19 cellular contexts compared by ENCODE assay signal in genomic region chr6:13099771-13100170, GRCh38.
DNase-seq lines count a peak whose midpoint lies in the region; ATAC-seq and TF ChIP-seq lines count a peak whose summit lies in the region.
"Had no signal": no experiment of that assay in that cellular context is flagged by ENCODE, and none has a peak within 500 bp of the region (broad histone marks: within the 10 kb centered on the region; RNA-seq: fewer than 3 reads in every experiment).

No MANE protein-coding gene starts in this region.

- H3K36me3 ChIP-seq in body of pancreas (replicated peaks in 1 of 2; ENCODE audit: insufficient read depth in 1 of 2, low read depth in 2 of 2) (no peaks in the 10 kb centered on the region), neural progenitor cell (no peaks in the 10 kb centered on the region)
- H3K36me3 ChIP-seq in CD8-positive, alpha-beta T cell (ENCODE audit: insufficient read depth, low read length): no peaks in the 10 kb centered on the region
- H3K36me3 ChIP-seq: gastrocnemius medialis, thyroid gland had no signal

- H3K4me1 Mint-ChIP-seq in neural progenitor cell: peaks cover 30% of the 10 kb centered on the region
- no peaks in the 10 kb centered on the region for H3K4me1 Mint-ChIP-seq in CD8-positive, alpha-beta T cell (ENCODE audit: low read depth)
- H3K4me1 Mint-ChIP-seq: activated CD4-positive, alpha-beta T cell treated with anti-CD3 and anti-CD28 coated beads, Interleukin-2, amount 10 ng/mL, durations not matched to agents 7 days and 5 days; immature natural killer cell had no signal

- H3K27me3 ChIP-seq in body of pancreas (no peaks in the 10 kb centered on the region), neural progenitor cell (no peaks in the 10 kb centered on the region)
- H3K27me3 ChIP-seq in CD8-positive, alpha-beta T cell (ENCODE audit: insufficient read depth, low read length): no peaks in the 10 kb centered on the region
- H3K27me3 ChIP-seq: dorsolateral prefrontal cortex, gastrocnemius medialis, thyroid gland had no signal

- H3K9me3 Mint-ChIP-seq in neural progenitor cell: no peaks in the 10 kb centered on the region
- H3K9me3 Mint-ChIP-seq in CD8-positive, alpha-beta T cell: no peaks in the 10 kb centered on the region
- H3K9me3 Mint-ChIP-seq: activated CD4-positive, alpha-beta T cell treated with anti-CD3 and anti-CD28 coated beads, Interleukin-2, amount 10 ng/mL, durations not matched to agents 7 days and 5 days; activated T-helper 1 cell treated with anti-CD3 and anti-CD28 coated beads, Interleukin-12 subunit alpha, Interleukin-12 subunit beta, Interleukin-2, Interleukin-4 antibody, amounts not matched to agents 30 ng/mL and 10 ng/mL and 1 ng/mL, durations not matched to agents 14 hours and 24 hours and 36 hours; GM23338; immature natural killer cell had no signal

- H3K4me1 ChIP-seq in body of pancreas (peaks cover 57% of the 10 kb centered on the region), neural progenitor cell (peaks cover 30% of the 10 kb centered on the region)
- H3K4me1 ChIP-seq in CD8-positive, alpha-beta T cell (ENCODE audit: insufficient read depth, low read length): no peaks in the 10 kb centered on the region
- H3K4me1 ChIP-seq: gastrocnemius medialis had no signal

- H3K4me3 Mint-ChIP-seq in neural progenitor cell: no peak overlapping the region
- H3K4me3 Mint-ChIP-seq in CD8-positive, alpha-beta T cell: no peak overlapping the region
- H3K4me3 Mint-ChIP-seq: activated CD4-positive, alpha-beta T cell treated with anti-CD3 and anti-CD28 coated beads, Interleukin-2, amount 10 ng/mL, durations not matched to agents 7 days and 5 days; activated T-helper 1 cell treated with anti-CD3 and anti-CD28 coated beads, Interleukin-12 subunit alpha, Interleukin-12 subunit beta, Interleukin-2, Interleukin-4 antibody, amounts not matched to agents 30 ng/mL and 10 ng/mL and 1 ng/mL, durations not matched to agents 14 hours and 24 hours and 36 hours; GM23338; immature natural killer cell had no signal

- DNase-seq in SIG-M5 treated with dmso at 0.1 percent for 504 hours (lab: John Stamatoyannopoulos, UW; ENCODE audit: unreplicated experiment) (peak; percentile 5), SIG-M5 (lab: John Stamatoyannopoulos, UW) (no peak), body of pancreas (no peak), neural progenitor cell (ENCODE audit: low spot score) (no peak)
- peak; percentile 6 for DNase-seq in Jurkat, Clone E6-1 (ENCODE audit: low read depth, low spot score)
- no peak for DNase-seq in CD8-positive, alpha-beta T cell
- DNase-seq: activated CD4-positive, alpha-beta T cell treated with anti-CD3 and anti-CD28 coated beads, Interleukin-2, amount 10 ng/mL, durations not matched to agents 7 days and 5 days; aorta; DMS79; dorsolateral prefrontal cortex; gastrocnemius medialis; immature natural killer cell; mucosa of descending colon; MV-4-11; thyroid gland had no signal

- H3K27ac ChIP-seq in body of pancreas (no peak overlapping the region), neural progenitor cell (no peak overlapping the region)
- no peak overlapping the region for H3K27ac ChIP-seq in CD8-positive, alpha-beta T cell (ENCODE audit: low read depth, low read length)
- H3K27ac ChIP-seq: dorsolateral prefrontal cortex, gastrocnemius medialis, thyroid gland had no signal

- H3K27ac Mint-ChIP-seq in neural progenitor cell: no peak overlapping the region
- H3K27ac Mint-ChIP-seq in CD8-positive, alpha-beta T cell: no peak overlapping the region
- H3K27ac Mint-ChIP-seq: activated CD4-positive, alpha-beta T cell treated with anti-CD3 and anti-CD28 coated beads, Interleukin-2, amount 10 ng/mL, durations not matched to agents 7 days and 5 days; activated T-helper 1 cell treated with anti-CD3 and anti-CD28 coated beads, Interleukin-12 subunit alpha, Interleukin-12 subunit beta, Interleukin-2, Interleukin-4 antibody, amounts not matched to agents 30 ng/mL and 10 ng/mL and 1 ng/mL, durations not matched to agents 14 hours and 24 hours and 36 hours; GM23338; immature natural killer cell had no signal

- intact Hi-C loops in body of pancreas (cut with DNase I): no loop called here
- intact Hi-C loops in CD8-positive, alpha-beta T cell (cut with DNase I, micrococcal nuclease): no loop called here

- no peaks in the 10 kb centered on the region for H3K36me3 Mint-ChIP-seq in neural progenitor cell
- no peaks in the 10 kb centered on the region for H3K36me3 Mint-ChIP-seq in CD8-positive, alpha-beta T cell
- H3K36me3 Mint-ChIP-seq: immature natural killer cell had no signal

- ATAC-seq in body of pancreas: no peak
- ATAC-seq in HG03045 (IDR thresholded peaks at IDR 0.05; ENCODE audit: unreplicated experiment): no peak
- ATAC-seq in GM21737 (IDR thresholded peaks at IDR 0.05; ENCODE audit: unreplicated experiment): no peak
- ATAC-seq in CD8-positive, alpha-beta T cell: no peak
- ATAC-seq: gastrocnemius medialis, GM23338, mucosa of descending colon had no signal

- TF ChIP-seq POLR2A in body of pancreas (IDR thresholded peaks at IDR 0.05): no peak

- H3K4me3 ChIP-seq in Jurkat, Clone E6-1 (ENCODE audit: low read length): no peak overlapping the region
- no peak overlapping the region for H3K4me3 ChIP-seq in body of pancreas
- no peak overlapping the region for H3K4me3 ChIP-seq in neural progenitor cell
- no peak overlapping the region for H3K4me3 ChIP-seq in CD8-positive, alpha-beta T cell (ENCODE audit: low read depth, low read length)
- H3K4me3 ChIP-seq: dorsolateral prefrontal cortex, gastrocnemius medialis, GM23338, mucosa of descending colon, thyroid gland had no signal

- TF ChIP-seq CTCF in body of pancreas (IDR thresholded peaks at IDR 0.05) (peak in 4 of 7 experiments; percentile 5 to 21 (median 8)), neural progenitor cell (IDR thresholded peaks at IDR 0.05) (peak; percentile 40)
- TF ChIP-seq CTCF in CD8-positive, alpha-beta T cell (IDR thresholded peaks at IDR 0.05): no peak

- no peaks in the 10 kb centered on the region for H3F3A ChIP-seq in neural progenitor cell (ENCODE audit: low read depth)

- H3K4me2 ChIP-seq in neural progenitor cell: no peak overlapping the region
- H3K4me2 ChIP-seq: GM23338 had no signal

- no peak overlapping the region for H3K9ac ChIP-seq in neural progenitor cell

- H3K9me3 ChIP-seq in body of pancreas: no peaks in the 10 kb centered on the region
- H3K9me3 ChIP-seq in neural progenitor cell (ENCODE audit: low read depth): no peaks in the 10 kb centered on the region
- no peaks in the 10 kb centered on the region for H3K9me3 ChIP-seq in CD8-positive, alpha-beta T cell (ENCODE audit: low read length)
- H3K9me3 ChIP-seq: gastrocnemius medialis, mucosa of descending colon, thyroid gland had no signal

- CTCF ChIA-PET in CD8-positive, alpha-beta T cell (lab: Charles Lee): no interaction called here

- no peaks in the 10 kb centered on the region for H3K79me2 ChIP-seq in neural progenitor cell (ENCODE audit: low read depth)

- no peaks in the 10 kb centered on the region for H4K20me1 ChIP-seq in neural progenitor cell (ENCODE audit: low read depth)

- POLR2A ChIA-PET in CD8-positive, alpha-beta T cell (lab: Charles Lee): no interaction called here

- no peak overlapping the region for H2AFZ ChIP-seq in neural progenitor cell (replicated peaks)
- H2AFZ ChIP-seq: GM23338 had no signal

- H3K27me3 Mint-ChIP-seq in neural progenitor cell (ENCODE audit: insufficient read depth, low read depth): peaks cover 2% of the 10 kb centered on the region
- no peaks in the 10 kb centered on the region for H3K27me3 Mint-ChIP-seq in CD8-positive, alpha-beta T cell (ENCODE audit: low read depth)

Comparison
In these comparisons a context has a peak if more than half of its experiments do, and no peak if none do; other contexts are left out.
1. DNase-seq: peak in SIG-M5 treated with dmso at 0.1 percent for 504 hours (single experiment) and Jurkat, Clone E6-1 (single experiment); none in SIG-M5 (single experiment), body of pancreas (0 of 4), neural progenitor cell (single experiment) and CD8-positive, alpha-beta T cell (0 of 7).